Comparison of ENCODE assay signal across 36 cellular contexts in the genomic region with DNA sequence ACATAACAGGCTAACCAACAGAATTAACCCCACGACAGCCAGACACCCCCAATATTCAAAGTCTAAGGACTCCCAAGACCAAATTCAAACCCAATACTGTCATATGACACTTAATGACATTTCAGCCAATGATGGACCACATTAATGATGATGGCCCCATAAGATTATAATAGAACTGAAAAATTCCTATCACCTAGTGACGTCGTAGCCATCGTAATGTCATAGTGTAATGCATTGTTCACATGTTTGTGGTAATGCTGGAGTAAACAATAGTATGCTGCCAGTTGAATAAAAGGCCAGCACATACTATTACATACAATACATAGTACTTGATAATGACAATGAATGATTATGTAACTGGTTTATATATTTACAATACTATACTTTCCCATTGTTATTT.
"Had no signal": no experiment of that assay in that cellular context is flagged by ENCODE, and none has a peak within 500 bp of the region (broad histone marks: within the 10 kb centered on the region; RNA-seq: fewer than 3 reads in every experiment).

No MANE protein-coding gene starts in this region.

- FAIRE-seq: bronchial epithelial cell, colon, TTC549 had no signal

- H3K9me3 ChIP-seq: ascending aorta had no signal

- H3K4me3 Mint-ChIP-seq: activated B cell treated with CpG ODN at 0.5 μM for 24 hours; activated CD4-positive, alpha-beta memory T cell treated with anti-CD3 and anti-CD28 coated beads for 36 hours; activated CD4-positive, alpha-beta T cell treated with anti-CD3 and anti-CD28 coated beads, Interleukin-2, amount 10 ng/mL, durations not matched to agents 24 days and 14 days; activated CD8-positive, alpha-beta T cell treated with anti-CD3 and anti-CD28 coated beads for 36 hours; activated naive CD4-positive, alpha-beta T cell treated with anti-CD3 and anti-CD28 coated beads, Interleukin-2, amount 10 ng/mL, durations not matched to agents 7 days and 5 days; activated naive CD4-positive, alpha-beta T cell treated with anti-CD3 and anti-CD28 coated beads, Interleukin-2, amount 50 U/mL, for 24 hours; activated naive CD8-positive, alpha-beta T cell; activated naive CD8-positive, alpha-beta T cell treated with anti-CD3 and anti-CD28 coated beads, Interleukin-2, amount 10 ng/mL, durations not matched to agents 7 days and 5 days; activated naive CD8-positive, alpha-beta T cell treated with anti-CD3 and anti-CD28 coated beads, Interleukin-2, amount 50 U/mL, for 24 hours; activated T-cell treated with anti-CD3 and anti-CD28 coated beads, Interleukin-2, amount 50 U/mL, for 24 hours; activated T-helper 1 cell treated with anti-CD3 and anti-CD28 coated beads, Interleukin-12 subunit alpha, Interleukin-12 subunit beta, Interleukin-2, Interleukin-4 antibody, amounts not matched to agents 30 ng/mL and 10 ng/mL and 1 ng/mL, durations not matched to agents 14 hours and 24 hours and 36 hours; activated T-helper 17 cell treated with anti-CD3 and anti-CD28 coated beads, Interleukin-2, amount 50 U/mL, for 72 hours; brain; T-helper 1 cell treated with Interleukin-12 subunit alpha and Interleukin-12 subunit beta and Interleukin-4 antibody, amounts not matched to agents 30 μg/mL and 1 μg/mL, for 36 hours; T-helper 2 cell treated with Interferon-gamma antibody and Interleukin-4, amounts not matched to agents 5 μg/mL and 100 μg/mL, for 36 hours had no signal

- H3K36me3 Mint-ChIP-seq: activated naive CD8-positive, alpha-beta T cell; brain had no signal

- H3K9me3 Mint-ChIP-seq: activated B cell treated with CpG ODN at 0.5 μM for 24 hours; activated CD4-positive, alpha-beta memory T cell treated with anti-CD3 and anti-CD28 coated beads for 36 hours; activated CD4-positive, alpha-beta T cell treated with anti-CD3 and anti-CD28 coated beads, Interleukin-2, amount 10 ng/mL, durations not matched to agents 24 days and 14 days; activated CD8-positive, alpha-beta T cell treated with anti-CD3 and anti-CD28 coated beads for 36 hours; activated naive CD4-positive, alpha-beta T cell treated with anti-CD3 and anti-CD28 coated beads, Interleukin-2, amount 10 ng/mL, durations not matched to agents 7 days and 5 days; activated naive CD4-positive, alpha-beta T cell treated with anti-CD3 and anti-CD28 coated beads, Interleukin-2, amount 50 U/mL, for 24 hours; activated naive CD8-positive, alpha-beta T cell treated with anti-CD3 and anti-CD28 coated beads, Interleukin-2, amount 10 ng/mL, durations not matched to agents 7 days and 5 days; activated naive CD8-positive, alpha-beta T cell treated with anti-CD3 and anti-CD28 coated beads, Interleukin-2, amount 50 U/mL, for 24 hours; activated T-cell treated with anti-CD3 and anti-CD28 coated beads, Interleukin-2, amount 50 U/mL, for 24 hours; activated T-helper 1 cell treated with anti-CD3 and anti-CD28 coated beads, Interleukin-12 subunit alpha, Interleukin-12 subunit beta, Interleukin-2, Interleukin-4 antibody, amounts not matched to agents 30 ng/mL and 10 ng/mL and 1 ng/mL, durations not matched to agents 14 hours and 24 hours and 36 hours; activated T-helper 17 cell treated with anti-CD3 and anti-CD28 coated beads, Interleukin-2, amount 50 U/mL, for 72 hours; brain; T-helper 1 cell treated with Interleukin-12 subunit alpha and Interleukin-12 subunit beta and Interleukin-4 antibody, amounts not matched to agents 30 μg/mL and 1 μg/mL, for 36 hours; T-helper 2 cell treated with Interferon-gamma antibody and Interleukin-4, amounts not matched to agents 5 μg/mL and 100 μg/mL, for 36 hours had no signal

- ATAC-seq: activated CD8-positive, alpha-beta T cell treated with anti-CD3 and anti-CD28 coated beads for 36 hours; activated naive CD8-positive, alpha-beta T cell treated with anti-CD3 and anti-CD28 coated beads, Interleukin-2, amount 50 U/mL, for 24 hours; activated T-helper 17 cell treated with anti-CD3 and anti-CD28 coated beads, Interleukin-2, amount 50 U/mL, for 72 hours had no signal

- DNase-seq: activated B cell treated with CpG ODN at 0.5 μM for 24 hours; activated CD4-positive, alpha-beta memory T cell treated with anti-CD3 and anti-CD28 coated beads for 36 hours; activated CD4-positive, alpha-beta T cell treated with anti-CD3 and anti-CD28 coated beads for 4 hours; activated CD4-positive, alpha-beta T cell treated with anti-CD3 and anti-CD28 coated beads, Interleukin-2, amount 10 ng/mL, durations not matched to agents 24 days and 14 days; activated CD4-positive, alpha-beta T cell treated with anti-CD3 and anti-CD28 coated beads, Interleukin-2, amount 50 U/mL, for 1 hour; activated CD4-positive, alpha-beta T cell treated with anti-CD3 and anti-CD28 coated beads, Interleukin-2, amount 50 U/mL, for 4 hours; activated CD4-positive, CD25-positive, alpha-beta regulatory T cell treated with anti-CD3 and anti-CD28 coated beads, Interleukin-2, amount 50 U/mL, for 72 hours; activated CD8-positive, alpha-beta memory T cell treated with anti-CD3 and anti-CD28 coated beads, Interleukin-2, amount 50 U/mL, for 4 hours; activated CD8-positive, alpha-beta T cell treated with anti-CD3 and anti-CD28 coated beads for 36 hours; activated effector memory CD4-positive, alpha-beta T cell treated with anti-CD3 and anti-CD28 coated beads, Interleukin-2, amount 50 U/mL, for 16 hours; activated gamma-delta T cell treated with Interleukin-2 at 50 U/mL for 16 hours; activated naive CD4-positive, alpha-beta T cell treated with anti-CD3 and anti-CD28 coated beads, Interleukin-2, amount 10 ng/mL, durations not matched to agents 7 days and 5 days; activated naive CD4-positive, alpha-beta T cell treated with Interleukin-2 at 50 U/mL for 16 hours; activated naive CD8-positive, alpha-beta T cell treated with anti-CD3 and anti-CD28 coated beads, Interleukin-2, amount 10 ng/mL, durations not matched to agents 7 days and 5 days; activated naive CD8-positive, alpha-beta T cell treated with anti-CD3 and anti-CD28 coated beads, Interleukin-2, amount 50 U/mL, for 24 hours; activated T-cell treated with anti-CD3 and anti-CD28 coated beads for 4 hours; activated T-cell treated with anti-CD3 and anti-CD28 coated beads, Interleukin-2, amount 50 U/mL, for 24 hours; activated T-cell treated with anti-CD3 and anti-CD28 coated beads, Interleukin-2, amount 50 U/mL, for 48 hours; amygdala; anterior cingulate cortex; central memory CD4-positive, alpha-beta T cell; T-helper 1 cell; T-helper 2 cell; T-helper 9 cell had no signal

- H3K4me3 ChIP-seq: ascending aorta had no signal

- H3K27ac Mint-ChIP-seq: activated B cell treated with CpG ODN at 0.5 μM for 24 hours; activated CD4-positive, alpha-beta memory T cell treated with anti-CD3 and anti-CD28 coated beads for 36 hours; activated CD4-positive, alpha-beta T cell treated with anti-CD3 and anti-CD28 coated beads, Interleukin-2, amount 10 ng/mL, durations not matched to agents 24 days and 14 days; activated CD8-positive, alpha-beta T cell treated with anti-CD3 and anti-CD28 coated beads for 36 hours; activated naive CD4-positive, alpha-beta T cell treated with anti-CD3 and anti-CD28 coated beads, Interleukin-2, amount 10 ng/mL, durations not matched to agents 7 days and 5 days; activated naive CD4-positive, alpha-beta T cell treated with anti-CD3 and anti-CD28 coated beads, Interleukin-2, amount 50 U/mL, for 24 hours; activated naive CD8-positive, alpha-beta T cell; activated naive CD8-positive, alpha-beta T cell treated with anti-CD3 and anti-CD28 coated beads, Interleukin-2, amount 10 ng/mL, durations not matched to agents 7 days and 5 days; activated naive CD8-positive, alpha-beta T cell treated with anti-CD3 and anti-CD28 coated beads, Interleukin-2, amount 50 U/mL, for 24 hours; activated T-cell treated with anti-CD3 and anti-CD28 coated beads, Interleukin-2, amount 50 U/mL, for 24 hours; activated T-helper 1 cell treated with anti-CD3 and anti-CD28 coated beads, Interleukin-12 subunit alpha, Interleukin-12 subunit beta, Interleukin-2, Interleukin-4 antibody, amounts not matched to agents 30 ng/mL and 10 ng/mL and 1 ng/mL, durations not matched to agents 14 hours and 24 hours and 36 hours; activated T-helper 17 cell treated with anti-CD3 and anti-CD28 coated beads, Interleukin-2, amount 50 U/mL, for 72 hours; brain; T-helper 1 cell treated with Interleukin-12 subunit alpha and Interleukin-12 subunit beta and Interleukin-4 antibody, amounts not matched to agents 30 μg/mL and 1 μg/mL, for 36 hours; T-helper 2 cell treated with Interferon-gamma antibody and Interleukin-4, amounts not matched to agents 5 μg/mL and 100 μg/mL, for 36 hours had no signal

- H3K27me3 Mint-ChIP-seq: activated B cell treated with CpG ODN at 0.5 μM for 24 hours; activated CD4-positive, alpha-beta memory T cell treated with anti-CD3 and anti-CD28 coated beads for 36 hours; activated CD4-positive, alpha-beta T cell treated with anti-CD3 and anti-CD28 coated beads, Interleukin-2, amount 10 ng/mL, durations not matched to agents 24 days and 14 days; activated CD8-positive, alpha-beta T cell treated with anti-CD3 and anti-CD28 coated beads for 36 hours; activated naive CD4-positive, alpha-beta T cell treated with anti-CD3 and anti-CD28 coated beads, Interleukin-2, amount 10 ng/mL, durations not matched to agents 7 days and 5 days; activated naive CD4-positive, alpha-beta T cell treated with anti-CD3 and anti-CD28 coated beads, Interleukin-2, amount 50 U/mL, for 24 hours; activated naive CD8-positive, alpha-beta T cell; activated naive CD8-positive, alpha-beta T cell treated with anti-CD3 and anti-CD28 coated beads, Interleukin-2, amount 10 ng/mL, durations not matched to agents 7 days and 5 days; activated naive CD8-positive, alpha-beta T cell treated with anti-CD3 and anti-CD28 coated beads, Interleukin-2, amount 50 U/mL, for 24 hours; activated T-cell treated with anti-CD3 and anti-CD28 coated beads, Interleukin-2, amount 50 U/mL, for 24 hours; activated T-helper 17 cell treated with anti-CD3 and anti-CD28 coated beads, Interleukin-2, amount 50 U/mL, for 72 hours had no signal

- H3K27me3 ChIP-seq: ascending aorta had no signal

- H3K27ac ChIP-seq: ascending aorta, VCaP had no signal

- H3K4me1 Mint-ChIP-seq: activated B cell treated with CpG ODN at 0.5 μM for 24 hours; activated CD4-positive, alpha-beta T cell treated with anti-CD3 and anti-CD28 coated beads, Interleukin-2, amount 10 ng/mL, durations not matched to agents 24 days and 14 days; activated naive CD4-positive, alpha-beta T cell treated with anti-CD3 and anti-CD28 coated beads, Interleukin-2, amount 10 ng/mL, durations not matched to agents 7 days and 5 days; activated naive CD4-positive, alpha-beta T cell treated with anti-CD3 and anti-CD28 coated beads, Interleukin-2, amount 50 U/mL, for 24 hours; activated naive CD8-positive, alpha-beta T cell treated with anti-CD3 and anti-CD28 coated beads, Interleukin-2, amount 10 ng/mL, durations not matched to agents 7 days and 5 days; activated naive CD8-positive, alpha-beta T cell treated with anti-CD3 and anti-CD28 coated beads, Interleukin-2, amount 50 U/mL, for 24 hours; activated T-helper 17 cell treated with anti-CD3 and anti-CD28 coated beads, Interleukin-2, amount 50 U/mL, for 72 hours; brain had no signal
